15 cellular contexts compared by ENCODE assay signal in genomic region chr10:60901561-60902235, GRCh38. TPM values are rescaled to one million over a fixed set of nuclear protein-coding genes. Genes with fewer than 3 reads are reported as not detected.
DNase-seq lines count a peak whose midpoint lies in the region; ATAC-seq lines count a peak whose summit lies in the region.
"Had no signal": no experiment of that assay in that cellular context is flagged by ENCODE, and none has a peak within 500 bp of the region (broad histone marks: within the 10 kb centered on the region; RNA-seq: fewer than 3 reads in every experiment).

No MANE protein-coding gene starts in this region.

- no peak overlapping the region for H3K4me3 Mint-ChIP-seq in activated T-cell treated with anti-CD3 and anti-CD28 coated beads, Interleukin-2, amount 50 U/mL, for 4 hours
- H3K4me3 Mint-ChIP-seq: B cell; neural crest cell; T-helper 1 cell treated with Interleukin-12 subunit alpha and Interleukin-12 subunit beta and Interleukin-4 antibody, amounts not matched to agents 30 μg/mL and 1 μg/mL, for 36 hours had no signal

- no peaks in the 10 kb centered on the region for H3K36me3 Mint-ChIP-seq in activated T-cell treated with anti-CD3 and anti-CD28 coated beads, Interleukin-2, amount 50 U/mL, for 4 hours (ENCODE audit: insufficient read depth)

- ATAC-seq in activated T-cell treated with anti-CD3 and anti-CD28 coated beads, Interleukin-2, amount 50 U/mL, for 4 hours = no peak
- ATAC-seq in GM21737 (IDR thresholded peaks at IDR 0.05; ENCODE audit: unreplicated experiment) = no peak

- DNase-seq in D341Med (ENCODE audit: low spot score) (peak; percentile 39), NCI-H446 (lab: John Stamatoyannopoulos, UW) (peak; percentile 7 to 74), foreskin melanocyte (peak; percentile 38), nucleus accumbens (lab: John Stamatoyannopoulos, UW) (peak in 35 of 56 donors; percentile 2 to 69 (median 21)), NCI-H1436 treated with DMSO at 0.1 percent for 48 hours (lab: John Stamatoyannopoulos, UW) (no peak), SIG-M5 (lab: John Stamatoyannopoulos, UW) (no peak)
- DNase-seq in activated T-cell treated with anti-CD3 and anti-CD28 coated beads, Interleukin-2, amount 50 U/mL, for 4 hours = no peak
- DNase-seq: activated naive CD4-positive, alpha-beta T cell treated with Interleukin-2 at 50 U/mL for 16 hours; cortex of kidney; stimulated activated CD4-positive, alpha-beta T cell treated with anti-CD3 and anti-CD28 coated beads, Interleukin-15, amount 100 ng/mL, for 24 hours; stimulated activated CD8-positive, alpha-beta memory T cell treated with anti-CD3 and anti-CD28 coated beads, Interleukin-4, amount 100 ng/mL, for 48 hours had no signal

- no peaks in the 10 kb centered on the region for H3K4me1 Mint-ChIP-seq in activated T-cell treated with anti-CD3 and anti-CD28 coated beads, Interleukin-2, amount 50 U/mL, for 4 hours (ENCODE audit: low read depth)
- H3K4me1 Mint-ChIP-seq: B cell had no signal

- no peaks in the 10 kb centered on the region for H3K9me3 Mint-ChIP-seq in activated T-cell treated with anti-CD3 and anti-CD28 coated beads, Interleukin-2, amount 50 U/mL, for 4 hours

- peaks cover 16% of the 10 kb centered on the region for H3K27me3 Mint-ChIP-seq in activated T-cell treated with anti-CD3 and anti-CD28 coated beads, Interleukin-2, amount 50 U/mL, for 4 hours (ENCODE audit: low read depth)
- H3K27me3 Mint-ChIP-seq: B cell had no signal

RNA-seq across cellular contexts. Expression of gene RHOBTB1, which starts 42.3 kb away (rescaled TPM):
- under 1 TPM in 1 of 3 donors, not detected in 2; 0.28 TPM for total RNA-seq in activated T-cell treated with anti-CD3 and anti-CD28 coated beads, Interleukin-2, amount 50 U/mL, for 4 hours

Comparison
In these comparisons a context has a peak if more than half of its experiments do, and no peak if none do; other contexts are left out.
1. DNase-seq: peak in D341Med (single experiment), NCI-H446 (2 of 2), foreskin melanocyte (single experiment) and nucleus accumbens (35 of 56); none in NCI-H1436 treated with DMSO at 0.1 percent for 48 hours (single experiment), SIG-M5 (single experiment) and activated T-cell treated with anti-CD3 and anti-CD28 coated beads, Interleukin-2, amount 50 U/mL, for 4 hours (single experiment).